Comparison of ENCODE assay signal across 16 cellular contexts in genomic region chr3:65178703-65179102, GRCh38.
DNase-seq lines count a peak whose midpoint lies in the region; ATAC-seq and TF ChIP-seq lines count a peak whose summit lies in the region.
"Had no signal": no experiment of that assay in that cellular context is flagged by ENCODE, and none has a peak within 500 bp of the region (broad histone marks: within the 10 kb centered on the region; RNA-seq: fewer than 3 reads in every experiment).

No MANE protein-coding gene starts in this region.

- H3K4me3 ChIP-seq in epithelial cell of esophagus (ENCODE audit: low read length) = no peak overlapping the region
- H3K4me3 ChIP-seq: lung, prostate gland had no signal

- ATAC-seq in GM21367 (IDR thresholded peaks at IDR 0.05; ENCODE audit: unreplicated experiment) = no peak
- no peak for ATAC-seq in HG03108 (IDR thresholded peaks at IDR 0.05; ENCODE audit: unreplicated experiment)
- ATAC-seq: activated naive CD4-positive, alpha-beta T cell treated with anti-CD3 and anti-CD28 coated beads, Interleukin-2, amount 50 U/mL, for 72 hours; activated T-cell treated with anti-CD3 and anti-CD28 coated beads, Interleukin-2, amount 50 U/mL, for 4 hours; natural killer cell treated with Interleukin-12 subunit alpha and Interleukin-12 subunit beta and Interleukin-15 and Interleukin-18, amount 100 ng/mL, for 72 hours; T-cell had no signal

- peak; percentile 4 for DNase-seq in HS-27A (ENCODE audit: low read depth)
- DNase-seq in RPMI7951 (ENCODE audit: low read depth) = peak; percentile 57
- DNase-seq in epithelial cell of esophagus (ENCODE audit: low read depth) = peak; percentile 24
- DNase-seq in non-pigmented ciliary epithelial cell (ENCODE audit: low read depth) = peak; percentile 45
- DNase-seq in activated CD8-positive, alpha-beta memory T cell treated with anti-CD3 and anti-CD28 coated beads for 24 hours = no peak
- DNase-seq: activated CD4-positive, alpha-beta memory T cell treated with anti-CD3 and anti-CD28 coated beads, Interleukin-2, amount 10 ng/mL, durations not matched to agents 7 days and 5 days; activated T-cell treated with anti-CD3 and anti-CD28 coated beads, Interleukin-2, amount 50 U/mL, for 4 hours; GOT3; NCI-H1092; T-cell had no signal

- no peak for TF ChIP-seq CTCF in epithelial cell of esophagus (IDR thresholded peaks at IDR 0.05; ENCODE audit: insufficient read depth, low read depth, low read length, missing control alignments)
